In genomic region chrX:15206306-15206705, GRCh38 we compare ENCODE assay signal across 13 cellular contexts.
DNase-seq lines count a peak whose midpoint lies in the region; ATAC-seq lines count a peak whose summit lies in the region.
"Had no signal": no experiment of that assay in that cellular context is flagged by ENCODE, and none has a peak within 500 bp of the region (broad histone marks: within the 10 kb centered on the region; RNA-seq: fewer than 3 reads in every experiment).

No MANE protein-coding gene starts in this region.

- no peak for ATAC-seq in HG02759 (IDR thresholded peaks at IDR 0.05; ENCODE audit: unreplicated experiment)
- ATAC-seq: activated CD4-positive, alpha-beta T cell treated with anti-CD3 and anti-CD28 coated beads for 36 hours had no signal

- DNase-seq in DMS153 treated with DMSO at 0.1 percent for 48 hours (lab: John Stamatoyannopoulos, UW; ENCODE audit: unreplicated experiment): peak; percentile 72
- DNase-seq in NCI-H1417 (lab: John Stamatoyannopoulos, UW): peak; percentile 26 to 80 (median 31)
- DNase-seq in NCI-H345 (lab: John Stamatoyannopoulos, UW): peak; percentile 88
- peak; percentile 15 for DNase-seq in cerebellum (ENCODE audit: low spot score)
- no peak for DNase-seq in stimulated activated CD4-positive, alpha-beta T cell treated with anti-CD3 and anti-CD28 coated beads, Interleukin-2, amount 100 ng/mL, for 48 hours
- DNase-seq in globus pallidus (ENCODE audit: low spot score): no peak
- no peak for DNase-seq in T-helper 9 cell
- DNase-seq: activated CD4-positive, alpha-beta T cell treated with anti-CD3 and anti-CD28 coated beads for 36 hours; activated CD8-positive, alpha-beta memory T cell treated with anti-CD3 and anti-CD28 coated beads, Interleukin-2, amount 50 U/mL, for 4 hours; activated naive CD4-positive, alpha-beta T cell treated with Interleukin-2 at 50 U/mL for 16 hours; NCI-H526; stimulated activated CD4-positive, alpha-beta T cell treated with anti-CD3 and anti-CD28 coated beads, Interleukin-1b, Interleukin-23, amount 100 ng/mL, for 48 hours had no signal

Comparison
In these comparisons a context has a peak if more than half of its experiments do, and no peak if none do; other contexts are left out.
1. DNase-seq: peak in DMS153 treated with DMSO at 0.1 percent for 48 hours (single experiment), NCI-H1417 (3 of 3), NCI-H345 (single experiment) and cerebellum (single experiment); none in stimulated activated CD4-positive, alpha-beta T cell treated with anti-CD3 and anti-CD28 coated beads, Interleukin-2, amount 100 ng/mL, for 48 hours (0 of 2), globus pallidus (single experiment) and T-helper 9 cell (single experiment).